In the genomic region with DNA sequence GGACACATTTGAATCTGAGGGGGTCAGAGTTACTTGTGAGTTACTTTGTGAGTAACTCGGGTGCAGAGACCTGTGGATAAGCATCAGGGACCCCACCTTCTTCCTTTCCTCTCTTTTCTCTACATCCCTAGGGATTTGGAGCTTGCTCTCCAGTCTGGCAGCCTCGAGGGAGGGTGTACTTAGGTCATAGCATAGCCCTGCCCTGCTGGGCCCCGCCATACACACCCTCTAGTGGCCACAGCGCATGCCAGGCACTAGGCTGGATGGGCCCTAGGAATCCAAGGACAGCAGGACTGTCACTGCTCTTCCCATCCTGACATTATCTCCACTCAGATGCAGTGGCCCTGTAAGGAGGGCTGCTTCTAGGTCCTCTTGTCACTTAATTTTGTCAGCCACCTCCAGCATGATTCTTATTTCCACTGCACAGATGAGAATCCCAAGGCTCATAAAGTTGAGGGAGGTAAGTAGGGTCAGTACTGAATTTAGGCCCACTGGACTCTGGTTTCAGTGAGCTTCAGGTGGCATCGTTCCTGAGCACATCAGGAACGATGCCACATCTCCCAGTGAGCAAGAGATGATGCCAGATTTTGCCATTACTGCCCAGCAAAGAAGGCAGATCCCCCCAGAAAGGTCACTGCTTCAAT, we compare ENCODE assay signal across 8 cellular contexts. TPM values are rescaled to one million over a fixed set of nuclear protein-coding genes. Genes with fewer than 3 reads are reported as not detected.
A peak's percentile ranks its signal among the peaks of the same experiment; 100 is the strongest.
DNase-seq lines count a peak whose midpoint lies in the region; ATAC-seq and TF ChIP-seq lines count a peak whose summit lies in the region.

No MANE protein-coding gene starts in this region.

- no peak overlapping the region for H3K4me3 Mint-ChIP-seq in activated CD4-positive, alpha-beta memory T cell treated with anti-CD3 and anti-CD28 coated beads for 36 hours
- H3K4me3 Mint-ChIP-seq in activated CD4-positive, alpha-beta memory T cell treated with anti-CD3 and anti-CD28 coated beads, Interleukin-2, amount 10 ng/mL, durations not matched to agents 7 days and 5 days, result no peak overlapping the region

- peaks cover 4 to 13% of the 10 kb centered on the region in 2 donors for H3K4me1 ChIP-seq in adrenal gland (replicated peaks in 1 of 2)

- TF ChIP-seq CTCF in adrenal gland (IDR thresholded peaks at IDR 0.05), result peak; percentile 65 to 79 (median 75)

- H3K9me3 Mint-ChIP-seq in activated CD4-positive, alpha-beta memory T cell treated with anti-CD3 and anti-CD28 coated beads for 36 hours, result no peaks in the 10 kb centered on the region
- H3K9me3 Mint-ChIP-seq in activated CD4-positive, alpha-beta memory T cell treated with anti-CD3 and anti-CD28 coated beads, Interleukin-2, amount 10 ng/mL, durations not matched to agents 7 days and 5 days, result no peaks in the 10 kb centered on the region

- H3K27ac Mint-ChIP-seq in activated CD4-positive, alpha-beta memory T cell treated with anti-CD3 and anti-CD28 coated beads for 36 hours, result no peak overlapping the region
- no peak overlapping the region for H3K27ac Mint-ChIP-seq in activated CD4-positive, alpha-beta memory T cell treated with anti-CD3 and anti-CD28 coated beads, Interleukin-2, amount 10 ng/mL, durations not matched to agents 7 days and 5 days

- H3K27me3 Mint-ChIP-seq in activated CD4-positive, alpha-beta memory T cell treated with anti-CD3 and anti-CD28 coated beads for 36 hours, result peaks cover 5% of the 10 kb centered on the region
- peaks cover 9% of the 10 kb centered on the region for H3K27me3 Mint-ChIP-seq in activated CD4-positive, alpha-beta memory T cell treated with anti-CD3 and anti-CD28 coated beads, Interleukin-2, amount 10 ng/mL, durations not matched to agents 7 days and 5 days

- no peaks in the 10 kb centered on the region for H3K36me3 ChIP-seq in adrenal gland (replicated peaks in 1 of 2)

- no peak overlapping the region for H3K27ac ChIP-seq in adrenal gland

- no peak for ATAC-seq in GM21367 (IDR thresholded peaks at IDR 0.05; ENCODE audit: unreplicated experiment)
- ATAC-seq in GM19397 (IDR thresholded peaks at IDR 0.05; ENCODE audit: unreplicated experiment), result no peak

- intact Hi-C loops in activated CD4-positive, alpha-beta memory T cell treated with anti-CD3 and anti-CD28 coated beads for 36 hours (cut with micrococcal nuclease), result no loop called here
- intact Hi-C loops in adrenal gland (cut with DNase I), result loop anchor here (5.0 kb wide), 2 partner anchors 76 to 81 kb away; no protein-coding TSS in a partner anchor

- POLR2A ChIA-PET in activated CD4-positive, alpha-beta memory T cell treated with anti-CD3 and anti-CD28 coated beads for 36 hours (lab: Charles Lee), result no interaction called here
- POLR2A ChIA-PET in activated CD4-positive, alpha-beta memory T cell treated with anti-CD3 and anti-CD28 coated beads, Interleukin-2, amount 10 ng/mL, durations not matched to agents 7 days and 5 days (lab: Charles Lee), result no interaction called here

- peak; percentile 30 for DNase-seq in activated CD4-positive, alpha-beta memory T cell treated with anti-CD3 and anti-CD28 coated beads for 36 hours
- DNase-seq in activated CD4-positive, alpha-beta memory T cell treated with anti-CD3 and anti-CD28 coated beads, Interleukin-2, amount 10 ng/mL, durations not matched to agents 7 days and 5 days, result no peak
- DNase-seq in NCI-H1105 treated with DMSO at 0.1 percent for 48 hours (lab: John Stamatoyannopoulos, UW), result peak; percentile 37
- DNase-seq in adrenal gland, result peak; percentile 69 to 88 (median 83)
- peak; percentile 87 for DNase-seq in hepatic stellate cell (ENCODE audit: low spot score)
- peak; percentile 39 for DNase-seq in superior temporal gyrus (ENCODE audit: extremely low spot score)

- 24 to 31% (median 26%) methylated on average over 6 of the region's 6 CpGs for WGBS in adrenal gland, 4 donors

- TF ChIP-seq POLR2A in adrenal gland (IDR thresholded peaks at IDR 0.05), result no peak

- no peaks in the 10 kb centered on the region for H3K9me3 ChIP-seq in adrenal gland (replicated peaks in 1 of 3)

- no peak overlapping the region for H3K4me3 ChIP-seq in adrenal gland

- no peaks in the 10 kb centered on the region for H3K36me3 Mint-ChIP-seq in activated CD4-positive, alpha-beta memory T cell treated with anti-CD3 and anti-CD28 coated beads for 36 hours
- H3K36me3 Mint-ChIP-seq in activated CD4-positive, alpha-beta memory T cell treated with anti-CD3 and anti-CD28 coated beads, Interleukin-2, amount 10 ng/mL, durations not matched to agents 7 days and 5 days (ENCODE audit: low read depth), result no peaks in the 10 kb centered on the region

- no peaks in the 10 kb centered on the region for H3K27me3 ChIP-seq in adrenal gland

- CTCF ChIA-PET in activated CD4-positive, alpha-beta memory T cell treated with anti-CD3 and anti-CD28 coated beads for 36 hours (lab: Charles Lee), result interaction anchor here (1.0 kb wide), 1 partner anchor 80 kb away, joined by 4 read pairs; no protein-coding TSS in a partner anchor
- CTCF ChIA-PET in activated CD4-positive, alpha-beta memory T cell treated with anti-CD3 and anti-CD28 coated beads, Interleukin-2, amount 10 ng/mL, durations not matched to agents 7 days and 5 days (lab: Charles Lee), result interaction anchor here (1.3 kb wide), 1 partner anchor 12 kb away, joined by 4 read pairs; no protein-coding TSS in a partner anchor

- peaks cover 14% of the 10 kb centered on the region for H3K4me1 Mint-ChIP-seq in activated CD4-positive, alpha-beta memory T cell treated with anti-CD3 and anti-CD28 coated beads for 36 hours (ENCODE audit: low read depth)
- peaks cover 17% of the 10 kb centered on the region for H3K4me1 Mint-ChIP-seq in activated CD4-positive, alpha-beta memory T cell treated with anti-CD3 and anti-CD28 coated beads, Interleukin-2, amount 10 ng/mL, durations not matched to agents 7 days and 5 days

RNA-seq across cellular contexts. Expression of a gene that starts 3.6 kb away (rescaled TPM):
- total RNA-seq in activated CD4-positive, alpha-beta memory T cell treated with anti-CD3 and anti-CD28 coated beads for 36 hours, result under 1 TPM; 0.07 to 0.24 TPM
- total RNA-seq in activated CD4-positive, alpha-beta memory T cell treated with anti-CD3 and anti-CD28 coated beads, Interleukin-2, amount 10 ng/mL, durations not matched to agents 7 days and 5 days, result under 1 TPM; 0.53 to 0.58 TPM
- 10 to 100 TPM in 4 of 8 donors, 1 to 10 TPM in 4; 5.7 to 31.9 (median 9.5) TPM for total RNA-seq in adrenal gland
- 1 to 10 TPM; 1.9 to 7.0 (median 2.7) TPM for polyA plus RNA-seq in adrenal gland

Comparison
In these comparisons a context has a peak if more than half of its experiments do, and no peak if none do; other contexts are left out.
1. RNA of a gene that starts 3.6 kb away (total RNA-seq): 5.7 to 31.9 TPM in adrenal gland; 0.53 to 0.58 TPM in activated CD4-positive, alpha-beta memory T cell treated with anti-CD3 and anti-CD28 coated beads, Interleukin-2, amount 10 ng/mL, durations not matched to agents 7 days and 5 days and 0.07 to 0.24 TPM in activated CD4-positive, alpha-beta memory T cell treated with anti-CD3 and anti-CD28 coated beads for 36 hours; every median in the first group is over 4 times any median in the second.